Comparison of ENCODE assay signal across 9 cellular contexts in the genomic region with DNA sequence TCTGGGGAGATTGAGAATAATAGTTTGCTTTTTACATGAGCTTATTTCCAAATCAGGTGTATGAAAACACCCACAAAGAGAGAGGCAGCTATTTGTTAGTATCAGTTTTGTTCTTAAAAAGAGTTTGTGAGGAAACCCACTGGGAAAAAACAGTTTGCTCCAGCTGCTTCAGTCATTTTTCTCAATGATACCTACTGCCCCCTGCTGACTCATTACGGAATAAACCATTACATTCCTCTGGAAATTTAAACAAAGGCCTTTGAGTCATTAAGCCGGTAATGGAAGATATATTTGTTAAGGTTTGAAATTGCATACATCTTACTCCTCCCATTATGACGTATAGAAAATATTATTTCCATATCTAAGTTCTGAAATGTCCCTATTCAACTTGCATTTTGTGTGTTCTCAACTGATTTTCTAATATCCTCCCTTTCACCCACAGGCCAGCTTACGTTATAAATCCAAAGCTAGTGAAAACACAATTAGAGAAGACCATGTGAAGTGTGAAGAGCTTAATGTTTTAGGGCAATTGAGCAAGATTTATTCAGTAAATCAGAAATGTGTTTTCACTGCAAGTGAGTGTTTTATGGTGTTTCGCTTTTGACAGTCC.
DNase-seq lines count a peak whose midpoint lies in the region; ATAC-seq and TF ChIP-seq lines count a peak whose summit lies in the region.
"Had no signal": no experiment of that assay in that cellular context is flagged by ENCODE, and none has a peak within 500 bp of the region (broad histone marks: within the 10 kb centered on the region; RNA-seq: fewer than 3 reads in every experiment).

No MANE protein-coding gene starts in this region.

- H3K36me3 ChIP-seq in Panc1 (ENCODE audit: control insufficient read depth, insufficient read depth, low read length), result no peaks in the 10 kb centered on the region
- no peaks in the 10 kb centered on the region for H3K36me3 ChIP-seq in esophagus squamous epithelium
- H3K36me3 ChIP-seq: BLaER1 treated with 17β-estradiol and CSF1 and Interleukin-3, amounts not matched to agents 10 nM and 100 nM had no signal

- H3K4me3 ChIP-seq in Panc1 (ENCODE audit: low read depth in 2 of 2, low read length in 2 of 2), result no peak overlapping the region
- H3K4me3 ChIP-seq in esophagus squamous epithelium, result no peak overlapping the region
- H3K4me3 ChIP-seq: BLaER1 treated with 17β-estradiol and CSF1 and Interleukin-3, amounts not matched to agents 10 nM and 100 nM had no signal

- ATAC-seq in Panc1 (no peak), sciatic nerve (no peak)

- no peaks in the 10 kb centered on the region for H3K27me3 ChIP-seq in Panc1 (ENCODE audit: control insufficient read depth, insufficient read depth, low read length)
- no peaks in the 10 kb centered on the region for H3K27me3 ChIP-seq in esophagus squamous epithelium
- H3K27me3 ChIP-seq: BLaER1 treated with 17β-estradiol and CSF1 and Interleukin-3, amounts not matched to agents 10 nM and 100 nM had no signal

- in situ Hi-C loops in Panc1 (cut with HindIII; ENCODE audit: low pct_unique_long_range_greater_than_20kb, low sequenced_read_pairs), result no loop called here

- DNase-seq in DMS153 treated with DMSO at 0.1 percent for 48 hours (lab: John Stamatoyannopoulos, UW; ENCODE audit: unreplicated experiment) (peak; percentile 49), DMS153 (lab: John Stamatoyannopoulos, UW) (no peak), HT1080 (ENCODE audit: low read depth) (peak; percentile 61), Panc1 (ENCODE audit: low read depth, low spot score) (peak; percentile 38), esophagus squamous epithelium (lab: John Stamatoyannopoulos, UW) (no peak), renal cortical epithelial cell (ENCODE audit: low read depth) (peak; percentile 55), sciatic nerve (ENCODE audit: low spot score) (no peak)
- no peak for DNase-seq in activated CD4-positive, alpha-beta T cell treated with anti-CD3 and anti-CD28 coated beads, Interleukin-2, amount 50 U/mL, for 1 hour

- CTCF ChIA-PET in Panc1 (lab: Charles Lee), result interaction anchor here (0.6 to 0.8 kb wide), 3 partner anchors 209 to 406 kb away, joined by 3 to 4 read pairs (median 3); no protein-coding TSS in a partner anchor

- 35 to 42% methylated on average over 5 of the region's 5 CpGs for WGBS in esophagus squamous epithelium, 2 donors

- H3K27ac ChIP-seq in Panc1 (ENCODE audit: low read length) (no peak overlapping the region), esophagus squamous epithelium (no peak overlapping the region)
- H3K27ac ChIP-seq: BLaER1 treated with 17β-estradiol and CSF1 and Interleukin-3, amounts not matched to agents 10 nM and 100 nM had no signal

- POLR2A ChIA-PET in Panc1 (lab: Charles Lee), result no interaction called here

- no peaks in the 10 kb centered on the region for H3K4me1 ChIP-seq in Panc1 (ENCODE audit: control insufficient read depth, insufficient read depth, low read length)
- H3K4me1 ChIP-seq in esophagus squamous epithelium, result no peaks in the 10 kb centered on the region
- H3K4me1 ChIP-seq: BLaER1 treated with 17β-estradiol and CSF1 and Interleukin-3, amounts not matched to agents 10 nM and 100 nM had no signal

- TF ChIP-seq CTCF in Panc1 (IDR thresholded peaks at IDR 0.05) (peak; percentile 59; the same call in 1 of the 2 replicates), esophagus squamous epithelium (IDR thresholded peaks at IDR 0.05) (peak in 5 of 6 experiments; percentile 23 to 38 (median 27))

- H3K9me3 ChIP-seq in Panc1 (ENCODE audit: control insufficient read depth, insufficient read depth, low read depth, low read length) (no peaks in the 10 kb centered on the region), esophagus squamous epithelium (no peaks in the 10 kb centered on the region)
- H3K9me3 ChIP-seq: BLaER1 treated with 17β-estradiol and CSF1 and Interleukin-3, amounts not matched to agents 10 nM and 100 nM had no signal

- intact Hi-C loops in Panc1 (cut with micrococcal nuclease; ENCODE audit: unreplicated experiment), result loop anchor here (10.0 kb wide), 1 partner anchor 406 kb away; no protein-coding TSS in a partner anchor
- intact Hi-C loops in esophagus squamous epithelium (cut with DNase I), result no loop called here
- intact Hi-C loops in sciatic nerve (cut with DNase I), result no loop called here

- no TSS peak for BruUV-seq in Panc1 (replicated peaks; lab: Mats Ljungman, UMichigan)

- no peak for TF ChIP-seq POLR2A in esophagus squamous epithelium (IDR thresholded peaks at IDR 0.05)

Comparison
In these comparisons a context has a peak if more than half of its experiments do, and no peak if none do; other contexts are left out.
1. DNase-seq: peak in DMS153 treated with DMSO at 0.1 percent for 48 hours (single experiment), HT1080 (single experiment), Panc1 (single experiment) and renal cortical epithelial cell (single experiment); none in DMS153 (single experiment), esophagus squamous epithelium (single experiment), sciatic nerve (single experiment) and activated CD4-positive, alpha-beta T cell treated with anti-CD3 and anti-CD28 coated beads, Interleukin-2, amount 50 U/mL, for 1 hour (single experiment).